In the genomic region with DNA sequence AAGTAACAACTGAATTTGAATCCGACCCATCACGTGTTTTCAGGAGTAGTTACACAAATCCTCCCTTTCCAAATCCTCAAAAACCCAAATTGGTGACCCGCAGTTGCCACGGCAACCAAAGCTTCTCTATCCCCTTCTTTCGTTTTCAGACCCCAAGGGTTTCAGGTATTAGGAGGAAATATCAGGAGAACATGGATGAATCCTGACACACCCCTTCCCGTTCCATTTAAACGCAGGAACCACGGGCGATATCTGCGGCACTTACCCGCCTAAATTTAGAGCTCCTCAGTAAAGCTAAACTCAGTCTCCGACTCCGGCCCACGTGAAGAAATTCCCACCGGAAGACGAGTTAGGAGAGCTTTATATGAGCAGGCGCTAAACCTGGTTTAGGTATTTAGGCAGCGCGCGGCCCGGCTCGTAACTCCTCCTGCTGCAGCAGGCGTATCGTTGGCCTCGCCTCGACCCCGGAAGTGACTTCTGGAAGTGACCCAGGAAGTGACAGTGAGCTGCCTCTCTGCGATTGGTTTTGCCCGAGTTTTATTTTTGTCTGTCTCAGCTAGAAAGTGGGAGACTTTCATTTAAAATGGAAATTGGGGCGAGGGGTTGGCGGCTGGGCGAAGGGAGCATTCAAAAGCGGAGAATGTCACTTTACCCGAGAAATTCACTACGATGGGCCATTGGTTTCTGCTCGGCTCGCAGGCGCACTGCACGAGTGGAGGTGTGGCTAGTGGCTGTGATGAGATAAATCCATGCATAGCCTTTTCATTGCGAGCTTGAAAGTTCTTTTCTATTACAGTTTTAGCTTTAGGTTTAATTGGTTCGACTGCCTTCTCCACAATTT, we compare ENCODE assay signal across 8 cellular contexts. TPM values are rescaled to one million over a fixed set of nuclear protein-coding genes. Genes with fewer than 3 reads are reported as not detected.
DNase-seq lines count a peak whose midpoint lies in the region; ATAC-seq, FAIRE-seq and TF ChIP-seq lines count a peak whose summit lies in the region.

TAF1A (minus strand) TSS at position 472 of the 841 bp plus-strand sequence.

- TF ChIP-seq CTCF in AG10803 (conservative IDR thresholded peaks at IDR 0.05; ENCODE audit: low read length) (no peak), keratinocyte (optimal IDR thresholded peaks at IDR 0.05 in 1 of 3, IDR thresholded peaks at IDR 0.05 in 1 of 3, conservative IDR thresholded peaks at IDR 0.05 in 1 of 3; ENCODE audit: extremely low read depth in 1 of 3, insufficient read depth in 2 of 3, low read length in 3 of 3) (no peak)

- H3K9me1 ChIP-seq in keratinocyte (ENCODE audit: control insufficient read depth, extremely low read depth, insufficient read depth, low read length): no peaks in the 10 kb centered on the region

- peaks cover 4% of the 10 kb centered on the region for H3K4me1 ChIP-seq in keratinocyte (ENCODE audit: control insufficient read depth, extremely low read depth, insufficient read depth, low read length)

- FAIRE-seq in keratinocyte (lab: Jason Lieb, UNC): peak; percentile 79

- no peaks in the 10 kb centered on the region for H3K27me3 ChIP-seq in keratinocyte (ENCODE audit: control insufficient read depth, extremely low read depth, insufficient read depth, low read length)

- H3K4me3 ChIP-seq in AG10803 (ENCODE audit: low read length) (peak within 1 kb of the TSS; percentile 83), keratinocyte (ENCODE audit: control insufficient read depth in 2 of 3, extremely low read depth in 1 of 3, insufficient read depth in 2 of 3, low read depth in 1 of 3, low read length in 3 of 3) (peak within 1 kb of the TSS; percentile 58 to 95 (median 89))

- peaks cover 0 to 2% of the 10 kb centered on the region in 2 experiments for H3K36me3 ChIP-seq in keratinocyte (ENCODE audit: control insufficient read depth in 2 of 2, extremely low read depth in 1 of 2, insufficient read depth in 2 of 2, low read length in 2 of 2)

- H3K4me2 ChIP-seq in keratinocyte (ENCODE audit: control insufficient read depth, extremely low read depth, insufficient read depth, low read depth, low read length): peak within 1 kb of the TSS; percentile 79

- H3K27ac ChIP-seq in keratinocyte (ENCODE audit: control insufficient read depth, insufficient read depth, low read length): peak within 1 kb of the TSS; percentile 84

- ATAC-seq in GM19023 (IDR thresholded peaks at IDR 0.05; ENCODE audit: unreplicated experiment): peak; percentile 100
- peak; percentile 99 for ATAC-seq in HG03196 (IDR thresholded peaks at IDR 0.05; ENCODE audit: unreplicated experiment)
- ATAC-seq in activated CD4-positive, CD25-positive, alpha-beta regulatory T cell treated with anti-CD3 and anti-CD28 coated beads, Interleukin-2, amount 50 U/mL, for 24 hours: peak; percentile 99 to 100

- H3K9ac ChIP-seq in keratinocyte (ENCODE audit: control insufficient read depth, extremely low read depth, insufficient read depth, low read length): peak within 1 kb of the TSS; percentile 82

- H4K20me1 ChIP-seq in keratinocyte (ENCODE audit: control insufficient read depth, extremely low read depth, insufficient read depth, low read length): no peaks in the 10 kb centered on the region

- H3K9me3 ChIP-seq in keratinocyte (ENCODE audit: control insufficient read depth, low read depth, low read length): no peaks in the 10 kb centered on the region

- peak within 1 kb of the TSS; percentile 88 for H2AFZ ChIP-seq in keratinocyte (ENCODE audit: control insufficient read depth, low read length)

- peak; percentile 78 for DNase-seq in AG10803 (ENCODE audit: low read depth)
- peak; percentile 87 for DNase-seq in NCI-H460 (ENCODE audit: extremely low read depth, low read depth)
- peak; percentile 34 to 73 for DNase-seq in cerebellar nuclear complex (lab: John Stamatoyannopoulos, UW)
- DNase-seq in keratinocyte (ENCODE audit: low read depth, low spot score): peak; percentile 28
- peak; percentile 59 to 69 for DNase-seq in stimulated activated CD4-positive, alpha-beta T cell treated with anti-CD3 and anti-CD28 coated beads, Interleukin-15, amount 100 ng/mL, for 1 hour (ENCODE audit: low read depth in 1 of 2, low spot score in 1 of 2)

- H3K79me2 ChIP-seq in keratinocyte (ENCODE audit: control insufficient read depth, insufficient read depth, low read length): peaks cover 18% of the 10 kb centered on the region

- dilution Hi-C loops in keratinocyte (cut with MboI; ENCODE audit: extremely low pct_ligation_motif_present, low sequenced_read_pairs): no loop called here

RNA-seq across cellular contexts. Expression of gene TAF1A, which starts in this region (rescaled TPM):
- 35.4 and 38.1 TPM in 2 replicates for total RNA-seq in NCI-H460 (2014; rRNA removed; shearing (Covaris generic))
- 28.6 and 30.4 TPM in 2 replicates for polyA plus RNA-seq in NCI-H460 (2014; cell fraction: nucleus; rRNA removed)
- polyA plus RNA-seq in keratinocyte: 2.8 to 7.2 TPM (median 6.0 TPM) in 3 replicates
- 1.9 TPM for polyA plus RNA-seq in keratinocyte (2011; ENCODE audit: low read depth)
- polyA plus RNA-seq in keratinocyte (2011; cell fraction: cytosol; rRNA removed): 2.6 and 3.8 TPM in 2 replicates
- 7.6 and 13.4 TPM in 2 replicates for polyA plus RNA-seq in keratinocyte (2011; cell fraction: nucleus; rRNA removed)
- polyA plus RNA-seq in keratinocyte (2012; ENCODE audit: low replicate concordance): 3.8 and 5.2 TPM in 2 replicates
- 1.5 to 3.5 TPM in 2 of 3 replicates, not detected in the other for polyA minus RNA-seq in keratinocyte
- 0.96 TPM for polyA minus RNA-seq in keratinocyte (2011; cell fraction: cytosol; rRNA and poly(A)+ RNA removed)
- 4.1 and 5.2 TPM in 2 replicates for polyA minus RNA-seq in keratinocyte (2011; cell fraction: nucleus; rRNA and poly(A)+ RNA removed)

Comparison
In these comparisons a context has a peak if more than half of its experiments do, and no peak if none do; other contexts are left out.
1. Peak in every context shown above with its lines: DNase-seq, ATAC-seq, H3K4me3 ChIP-seq and H3K27ac ChIP-seq.
2. DNase-seq: peak in every context shown above with its lines; median percentile 87 in NCI-H460; 78 in AG10803; 64 in stimulated activated CD4-positive, alpha-beta T cell treated with anti-CD3 and anti-CD28 coated beads, Interleukin-15, amount 100 ng/mL, for 1 hour; 54 in cerebellar nuclear complex; 28 in keratinocyte.